ENCODE assay signal across 8 cellular contexts in the genomic region with DNA sequence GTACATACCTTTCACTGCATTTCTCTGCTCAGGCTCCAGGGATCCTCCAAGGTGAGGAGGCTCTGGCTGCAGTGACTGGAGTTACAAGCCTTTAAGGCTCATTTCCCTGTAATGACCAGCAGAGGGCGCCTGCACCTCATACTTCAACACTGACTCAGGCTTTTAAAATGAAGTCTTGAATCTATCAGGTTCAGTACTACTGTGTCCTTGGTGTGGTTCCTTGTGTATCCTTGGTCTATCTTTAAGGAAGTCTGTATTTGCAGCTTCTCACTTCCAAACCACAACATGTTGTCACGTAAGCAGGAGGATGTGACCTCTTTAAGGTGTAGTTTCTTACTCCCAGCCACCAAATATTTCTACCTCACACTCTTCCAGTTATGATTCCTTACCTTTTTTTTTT. TPM values are rescaled to one million over a fixed set of nuclear protein-coding genes. Genes with fewer than 3 reads are reported as not detected.
DNase-seq lines count a peak whose midpoint lies in the region; ATAC-seq and TF ChIP-seq lines count a peak whose summit lies in the region.

No MANE protein-coding gene starts in this region.

- DNase-seq in CD1c-positive myeloid dendritic cell (ENCODE audit: extremely low spot score) (peak; percentile 87), NCI-H446 (lab: John Stamatoyannopoulos, UW) (peak; percentile 47 to 68), cerebellum (ENCODE audit: low spot score) (peak; percentile 76), left lung (peak in 1 of 2 donors; percentile 70)
- DNase-seq in activated CD4-positive, alpha-beta T cell treated with anti-CD3 and anti-CD28 coated beads for 1 hour = peak; percentile 49
- DNase-seq in stimulated activated CD4-positive, alpha-beta T cell treated with anti-CD3 and anti-CD28 coated beads, TNF-alpha, amount 100 ng/mL, for 1 hour (ENCODE audit: low read depth in 3 of 3, low spot score in 1 of 3) = peak; percentile 35 to 43 (median 40)

- no peaks in the 10 kb centered on the region for H3K36me3 ChIP-seq in left lung

- no peaks in the 10 kb centered on the region for H3K9me3 ChIP-seq in left lung

- TF ChIP-seq CTCF in left lung (IDR thresholded peaks at IDR 0.05) = peak; percentile 83 to 89

- peaks cover 0 to 4% of the 10 kb centered on the region in 2 donors for H3K4me1 ChIP-seq in left lung

- no peaks in the 10 kb centered on the region for H3K27me3 ChIP-seq in left lung

- intact Hi-C loops in left lung (cut with DNase I) = loop anchor here in 1 of 2 donors (10.0 kb wide), 1 partner anchor 247 kb away; no protein-coding TSS in a partner anchor

- no peak overlapping the region for H3K27ac ChIP-seq in left lung

- peak; percentile 83 for ATAC-seq in GM19324 (IDR thresholded peaks at IDR 0.05; ENCODE audit: low FRiP score, unreplicated experiment)
- peak; percentile 91 for ATAC-seq in HG03354 (IDR thresholded peaks at IDR 0.05; ENCODE audit: poor library complexity, severe bottlenecking, unreplicated experiment)
- ATAC-seq in left lung = peak; percentile 99

- H3K4me3 ChIP-seq in left lung = no peak overlapping the region

RNA-seq across cellular contexts. Expression of a gene that starts 43.1 kb away (rescaled TPM):
- total RNA-seq in cerebellum (37.9 TPM), left lung (1 to 10 TPM; 3.4 to 8.5 TPM)
